ENCODE assay signal across 10 cellular contexts in genomic region chr21:45478816-45479669, GRCh38.
A peak's percentile ranks its signal among the peaks of the same experiment; 100 is the strongest.
DNase-seq lines count a peak whose midpoint lies in the region; ATAC-seq and TF ChIP-seq lines count a peak whose summit lies in the region.
"Had no signal": no experiment of that assay in that cellular context is flagged by ENCODE, and none has a peak within 500 bp of the region (broad histone marks: within the 10 kb centered on the region; RNA-seq: fewer than 3 reads in every experiment).

No MANE protein-coding gene starts in this region.

- H3K27me3 ChIP-seq in WERI-Rb-1 (ENCODE audit: insufficient read depth, low read depth, severe bottlenecking): no peaks in the 10 kb centered on the region
- no peaks in the 10 kb centered on the region for H3K27me3 ChIP-seq in hepatocyte
- no peaks in the 10 kb centered on the region for H3K27me3 ChIP-seq in stomach
- no peaks in the 10 kb centered on the region for H3K27me3 ChIP-seq in endodermal cell (ENCODE audit: control insufficient read depth, insufficient read depth, low read length, poor library complexity, severe bottlenecking)
- H3K27me3 ChIP-seq: body of pancreas had no signal

- peak overlapping the region; percentile 73 for H3K4me2 ChIP-seq in hepatocyte

- no peaks in the 10 kb centered on the region for H3K9me2 ChIP-seq in hepatocyte (replicated peaks; ENCODE audit: insufficient read depth)

- H3K27ac Mint-ChIP-seq in activated T-cell treated with anti-CD3 and anti-CD28 coated beads, Interleukin-2, amount 50 U/mL, for 24 hours: peak overlapping the region; percentile 93
- no peak overlapping the region for H3K27ac Mint-ChIP-seq in endodermal cell

- no peak for ATAC-seq in HG02610 (IDR thresholded peaks at IDR 0.05; ENCODE audit: unreplicated experiment)

- intact Hi-C loops in stomach (cut with DNase I; ENCODE audit: low total_unique reads): loop anchor here (5.0 kb wide), 1 partner anchor 118 kb away; no protein-coding TSS in a partner anchor

- H3K4me3 ChIP-seq in WERI-Rb-1 (ENCODE audit: low read depth, low read length) (no peak overlapping the region), hepatocyte (no peak overlapping the region), stomach (peak overlapping the region in 3 of 4 donors; percentile 23 to 42 (median 38)), endodermal cell (ENCODE audit: low read length) (no peak overlapping the region)
- H3K4me3 ChIP-seq: body of pancreas had no signal

- H3K36me3 ChIP-seq in WERI-Rb-1 (no peaks in the 10 kb centered on the region), hepatocyte (replicated peaks; ENCODE audit: insufficient read depth, low read depth) (no peaks in the 10 kb centered on the region), stomach (peaks cover 0 to 72% (median 46%) of the 10 kb centered on the region in 4 donors), endodermal cell (ENCODE audit: control insufficient read depth, insufficient read depth, low read length) (peaks cover 82% of the 10 kb centered on the region)

- WGBS in hepatocyte (ENCODE audit: low lambda C conversion rate, missing lambda C conversion rate): 98% methylated on average over 28 of the region's 31 CpGs
- 85 to 89% (median 86%) methylated on average over 27 to 31 of the region's 31 CpGs for WGBS in stomach, 5 donors
- WGBS in endodermal cell (ENCODE audit: insufficient coverage in 1 of 2, insufficient read length in 1 of 2), 2 experiments: 92 to 96% methylated on average over 19 to 28 of the region's 31 CpGs

- TF ChIP-seq CTCF in WERI-Rb-1 (IDR thresholded peaks at IDR 0.05; ENCODE audit: low read depth, low read length) (no peak), hepatocyte (IDR thresholded peaks at IDR 0.05; ENCODE audit: poor library complexity) (no peak), stomach (IDR thresholded peaks at IDR 0.05) (no peak), endodermal cell (conservative IDR thresholded peaks at IDR 0.05) (no peak)

- no peaks in the 10 kb centered on the region for H3K27me3 Mint-ChIP-seq in activated T-cell treated with anti-CD3 and anti-CD28 coated beads, Interleukin-2, amount 50 U/mL, for 24 hours
- no peaks in the 10 kb centered on the region for H3K27me3 Mint-ChIP-seq in endodermal cell (ENCODE audit: insufficient read depth)

- H3K36me3 Mint-ChIP-seq in activated T-cell treated with anti-CD3 and anti-CD28 coated beads, Interleukin-2, amount 50 U/mL, for 24 hours (ENCODE audit: low read depth): no peaks in the 10 kb centered on the region
- H3K36me3 Mint-ChIP-seq in endodermal cell (ENCODE audit: low read depth): peaks cover 57% of the 10 kb centered on the region

- H3K4me1 Mint-ChIP-seq in activated T-cell treated with anti-CD3 and anti-CD28 coated beads, Interleukin-2, amount 50 U/mL, for 24 hours (ENCODE audit: low read depth): peaks cover 20% of the 10 kb centered on the region
- H3K4me1 Mint-ChIP-seq in endodermal cell: peaks cover 6% of the 10 kb centered on the region

- H3K79me2 ChIP-seq in hepatocyte: no peaks in the 10 kb centered on the region

- TF ChIP-seq POLR2A in stomach (IDR thresholded peaks at IDR 0.05): no peak

- no peak overlapping the region for H2AFZ ChIP-seq in hepatocyte

- H3K9ac ChIP-seq in endodermal cell (ENCODE audit: extremely low read depth, low read length, poor library complexity, severe bottlenecking): no peak overlapping the region

- H3K4me3 Mint-ChIP-seq in activated T-cell treated with anti-CD3 and anti-CD28 coated beads, Interleukin-2, amount 50 U/mL, for 24 hours: peak overlapping the region; percentile 70
- no peak overlapping the region for H3K4me3 Mint-ChIP-seq in endodermal cell

- H3K9me3 ChIP-seq in WERI-Rb-1 (ENCODE audit: severe bottlenecking): no peaks in the 10 kb centered on the region
- no peaks in the 10 kb centered on the region for H3K9me3 ChIP-seq in hepatocyte (ENCODE audit: low read depth)
- no peaks in the 10 kb centered on the region for H3K9me3 ChIP-seq in stomach
- no peaks in the 10 kb centered on the region for H3K9me3 ChIP-seq in endodermal cell (ENCODE audit: control insufficient read depth, low read length)
- H3K9me3 ChIP-seq: body of pancreas had no signal

- H3K27ac ChIP-seq in WERI-Rb-1 (peak overlapping the region; percentile 68; the same call in 1 of the 2 replicates), hepatocyte (no peak overlapping the region), stomach (peak overlapping the region in 4 of 5 donors; percentile 60 to 73 (median 62)), endodermal cell (ENCODE audit: low read depth, low read length) (no peak overlapping the region)

- no peak for TF ChIP-seq EP300 in stomach (IDR thresholded peaks at IDR 0.05)

- no peak for DNase-seq in activated T-cell treated with anti-CD3 and anti-CD28 coated beads, Interleukin-2, amount 50 U/mL, for 24 hours
- DNase-seq in activated T-cell treated with anti-CD3 and anti-CD28 coated beads, Interleukin-2, amount 50 U/mL, for 1 hour: no peak
- DNase-seq in WERI-Rb-1: no peak
- DNase-seq in hepatocyte (ENCODE audit: low spot score): no peak
- no peak for DNase-seq in stomach
- no peak for DNase-seq in endodermal cell
- DNase-seq in T1000 (lab: John Stamatoyannopoulos, UW): no peak
- DNase-seq: NCI-H2029 had no signal

- peaks cover under 1% of the 10 kb centered on the region for H3K9me3 Mint-ChIP-seq in activated T-cell treated with anti-CD3 and anti-CD28 coated beads, Interleukin-2, amount 50 U/mL, for 24 hours
- no peaks in the 10 kb centered on the region for H3K9me3 Mint-ChIP-seq in endodermal cell

- H4K20me1 ChIP-seq in hepatocyte (ENCODE audit: insufficient read depth, poor library complexity, severe bottlenecking): no peaks in the 10 kb centered on the region

- H3K4me1 ChIP-seq in hepatocyte (ENCODE audit: insufficient read depth) (no peaks in the 10 kb centered on the region), stomach (peaks cover 11 to 27% (median 16%) of the 10 kb centered on the region in 4 donors), endodermal cell (ENCODE audit: control insufficient read depth, insufficient read depth, low read length) (peaks cover 6% of the 10 kb centered on the region)

Comparison
In these comparisons a context has a peak if more than half of its experiments do, and no peak if none do; other contexts are left out.
1. H3K27ac ChIP-seq: peak in WERI-Rb-1 (single experiment) and stomach (4 of 5); none in hepatocyte (single experiment) and endodermal cell (single experiment).
2. H3K4me3 ChIP-seq: peak in stomach (3 of 4); none in WERI-Rb-1 (single experiment), hepatocyte (single experiment) and endodermal cell (single experiment).